In genomic region chr13:51065372-51066090, GRCh38 we compare ENCODE assay signal across 16 cellular contexts. TPM values are rescaled to one million over a fixed set of nuclear protein-coding genes. Genes with fewer than 3 reads are reported as not detected.
A peak's percentile ranks its signal among the peaks of the same experiment; 100 is the strongest.
DNase-seq lines count a peak whose midpoint lies in the region; ATAC-seq and TF ChIP-seq lines count a peak whose summit lies in the region.
"Had no signal": no experiment of that assay in that cellular context is flagged by ENCODE, and none has a peak within 500 bp of the region (broad histone marks: within the 10 kb centered on the region; RNA-seq: fewer than 3 reads in every experiment).

No MANE protein-coding gene starts in this region.

- H3K4me3 ChIP-seq in BLaER1 (no peak overlapping the region), psoas muscle (no peak overlapping the region)
- H3K4me3 ChIP-seq: A549, MG63 had no signal

- H3K27ac ChIP-seq in BLaER1 (no peak overlapping the region), psoas muscle (peak overlapping the region; percentile 27)
- H3K27ac ChIP-seq: A549, KMS-11 had no signal

- peak; percentile 15 for DNase-seq in NCI-H69 (lab: John Stamatoyannopoulos, UW)
- DNase-seq in left cardiac atrium, result no peak
- no peak for DNase-seq in psoas muscle
- DNase-seq in EL, result no peak
- DNase-seq in ACHN, result no peak
- DNase-seq: CD4-positive, alpha-beta memory T cell; DMS79 treated with DMSO at 0.1 percent for 48 hours; GDM1; NCI-H1105; NCI-H187; NCI-H748 treated with DMSO at 0.1 percent for 48 hours had no signal

- ATAC-seq in left cardiac atrium (peak; percentile 9), psoas muscle (peak in 2 of 4 donors; percentile 24 to 40), HG03442 (IDR thresholded peaks at IDR 0.05; ENCODE audit: unreplicated experiment) (no peak)
- ATAC-seq: A549 had no signal

- H3K36me3 ChIP-seq in BLaER1 (no peaks in the 10 kb centered on the region), psoas muscle (ENCODE audit: insufficient read depth in 1 of 2, low read depth in 1 of 2) (no peaks in the 10 kb centered on the region)
- H3K36me3 ChIP-seq: MG63 had no signal

- no peaks in the 10 kb centered on the region for H4K20me1 ChIP-seq in BLaER1

- in situ Hi-C loops in ACHN (cut with HindIII; ENCODE audit: low pct_ligation_motif_present, low pct_unique_long_range_greater_than_20kb, low sequenced_read_pairs), result no loop called here

- H3K9ac ChIP-seq in BLaER1, result no peak overlapping the region
- H3K9ac ChIP-seq: KMS-11 had no signal

- no peaks in the 10 kb centered on the region for H3K27me3 ChIP-seq in BLaER1
- no peaks in the 10 kb centered on the region for H3K27me3 ChIP-seq in psoas muscle (ENCODE audit: insufficient read depth in 3 of 3, low read length in 2 of 3)
- H3K27me3 ChIP-seq: MG63 had no signal

- intact Hi-C loops in left cardiac atrium (cut with DNase I), result no loop called here
- intact Hi-C loops in psoas muscle (cut with DNase I), result loop anchor here in 1 of 2 donors (5.0 kb wide), 1 partner anchor 98 kb away; no protein-coding TSS in a partner anchor

- H3K9me3 ChIP-seq in BLaER1, result no peaks in the 10 kb centered on the region
- H3K9me3 ChIP-seq in psoas muscle, result no peaks in the 10 kb centered on the region
- H3K9me3 ChIP-seq: A549, MG63 had no signal

- TF ChIP-seq CTCF in psoas muscle (IDR thresholded peaks at IDR 0.05), result no peak

- 59 to 76% (median 64%) methylated on average over 10 of the region's 10 CpGs for WGBS in psoas muscle, 3 donors

- H3K4me1 ChIP-seq in BLaER1, result peaks cover 43% of the 10 kb centered on the region
- no peaks in the 10 kb centered on the region for H3K4me1 ChIP-seq in psoas muscle
- H3K4me1 ChIP-seq: A549 had no signal

- peak overlapping the region; percentile 48 for H3K4me2 ChIP-seq in BLaER1
- H3K4me2 ChIP-seq: A549, KMS-11 had no signal

RNA-seq across cellular contexts. Expression of gene C13orf42, which starts 45.5 kb away (rescaled TPM):
- total RNA-seq in left cardiac atrium, result not detected
- not detected for total RNA-seq in psoas muscle
- not detected for polyA plus RNA-seq in psoas muscle
- total RNA-seq: CD4-positive, alpha-beta memory T cell had no signal
- polyA plus RNA-seq: A549; CD4-positive, alpha-beta memory T cell had no signal
